In genomic region chr10:101780818-101781654, GRCh38 we compare ENCODE assay signal across 8 cellular contexts. TPM values are rescaled to one million over a fixed set of nuclear protein-coding genes. Genes with fewer than 3 reads are reported as not detected.
DNase-seq lines count a peak whose midpoint lies in the region; ATAC-seq lines count a peak whose summit lies in the region.

No MANE protein-coding gene starts in this region.

- DNase-seq in NCI-H460 (ENCODE audit: extremely low read depth, low read depth) (peak; percentile 64), ecto neural progenitor cell (ENCODE audit: low spot score) (peak; percentile 83), mesenteric fat pad (ENCODE audit: low spot score) (peak; percentile 90)
- peak; percentile 76 to 81 for DNase-seq in activated CD4-positive, alpha-beta T cell treated with anti-CD3 and anti-CD28 coated beads, Interleukin-2, amount 50 U/mL, for 48 hours
- DNase-seq in stimulated activated CD8-positive, alpha-beta memory T cell treated with anti-CD3 and anti-CD28 coated beads, Interleukin-4, amount 100 ng/mL, for 24 hours (ENCODE audit: low read depth), result peak; percentile 52

- H3K9ac ChIP-seq in BLaER1, result no peak overlapping the region

- H3K4me2 ChIP-seq in BLaER1, result peak overlapping the region; percentile 95

- ATAC-seq in GM21423 (IDR thresholded peaks at IDR 0.05; ENCODE audit: unreplicated experiment), result peak; percentile 41
- ATAC-seq in HG02938 (IDR thresholded peaks at IDR 0.05; ENCODE audit: unreplicated experiment), result no peak

- H3K36me3 ChIP-seq in BLaER1, result peaks cover 29% of the 10 kb centered on the region

- peaks cover 44% of the 10 kb centered on the region for H3K27me3 ChIP-seq in BLaER1

- H3K27ac ChIP-seq in BLaER1, result no peak overlapping the region

- peaks cover 50% of the 10 kb centered on the region for H3K4me1 ChIP-seq in BLaER1

- no peaks in the 10 kb centered on the region for H3K9me3 ChIP-seq in BLaER1

- peaks cover 46% of the 10 kb centered on the region for H4K20me1 ChIP-seq in BLaER1

- no peak overlapping the region for H3K4me3 ChIP-seq in BLaER1

RNA-seq across cellular contexts. Expression of gene NPM3, which starts 2.2 kb away (rescaled TPM):
- 170 and 199 TPM in 2 replicates for total RNA-seq in NCI-H460 (2014; rRNA removed; shearing (Covaris generic))
- 177 and 247 TPM in 2 replicates for polyA plus RNA-seq in NCI-H460 (2014; cell fraction: nucleus; rRNA removed)
- total RNA-seq in mesenteric fat pad, result 18.8 TPM

RNA-seq across cellular contexts. Expression of gene FGF8, which starts 5.1 kb away (rescaled TPM):
- 0.37 TPM in 1 of 2 replicates, not detected in the other for total RNA-seq in NCI-H460 (2014; rRNA removed; shearing (Covaris generic))
- not detected in 2 replicates for polyA plus RNA-seq in NCI-H460 (2014; cell fraction: nucleus; rRNA removed)
- total RNA-seq in mesenteric fat pad, result not detected

RNA-seq across cellular contexts. Expression of gene OGA, which starts 37.2 kb away (rescaled TPM):
- 79.9 and 96.2 TPM in 2 replicates for total RNA-seq in NCI-H460 (2014; rRNA removed; shearing (Covaris generic))
- 114 and 166 TPM in 2 replicates for polyA plus RNA-seq in NCI-H460 (2014; cell fraction: nucleus; rRNA removed)
- 92.7 TPM for total RNA-seq in mesenteric fat pad
